Comparison of ENCODE assay signal across 12 cellular contexts in the genomic region with DNA sequence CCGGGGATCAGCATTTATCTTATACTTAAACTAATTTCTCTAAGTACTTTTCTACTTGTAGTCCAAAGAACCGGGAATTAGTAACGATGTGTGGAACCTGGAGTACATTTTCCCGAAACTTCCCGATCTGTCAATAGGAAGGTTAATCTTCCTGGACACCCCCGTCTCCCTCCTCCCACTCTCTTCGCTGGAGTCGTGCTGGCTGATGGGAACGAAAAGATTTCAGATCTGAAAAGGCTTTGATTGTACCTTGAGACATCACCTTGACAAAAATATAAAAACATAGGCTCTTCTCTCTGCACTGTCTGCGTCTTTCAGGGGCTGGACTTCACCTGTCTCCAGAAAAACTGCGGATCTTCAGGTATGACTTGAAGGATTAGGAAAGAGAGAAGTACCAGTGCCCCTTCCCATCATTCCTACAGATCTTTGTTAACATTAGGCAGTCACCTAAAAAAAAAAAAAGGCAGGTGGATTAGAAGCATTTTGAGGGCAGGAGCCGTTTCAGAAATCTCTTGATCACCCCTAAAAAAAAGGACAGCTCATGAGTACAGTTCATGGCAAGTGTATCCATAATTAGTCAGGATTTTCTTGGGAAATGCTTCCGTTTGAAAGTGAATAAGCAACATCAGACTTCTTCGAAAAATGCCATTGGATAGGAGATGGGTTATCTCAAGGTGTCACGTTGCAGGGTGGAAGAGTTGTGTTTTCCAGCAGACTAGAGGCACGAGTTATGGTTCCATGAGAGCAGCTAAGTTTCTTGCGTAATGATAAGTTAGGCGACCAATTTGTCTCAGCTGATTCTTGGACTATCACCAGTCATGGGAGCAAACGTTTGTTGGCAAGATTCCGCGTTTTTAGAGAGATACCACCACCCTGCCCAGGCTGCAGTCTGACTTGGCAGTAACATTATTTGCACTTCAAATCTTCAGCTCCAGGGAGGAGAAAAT. TPM values are rescaled to one million over a fixed set of nuclear protein-coding genes. Genes with fewer than 3 reads are reported as not detected.
DNase-seq lines count a peak whose midpoint lies in the region; ATAC-seq and TF ChIP-seq lines count a peak whose summit lies in the region.
"Had no signal": no experiment of that assay in that cellular context is flagged by ENCODE, and none has a peak within 500 bp of the region (broad histone marks: within the 10 kb centered on the region; RNA-seq: fewer than 3 reads in every experiment).

No MANE protein-coding gene starts in this region.

- intact Hi-C loops in CD4-positive, alpha-beta memory T cell (cut with micrococcal nuclease): no loop called here
- intact Hi-C loops in ovary (cut with DNase I): loop anchor here in 3 of 4 donors (10.0 kb wide), 4 partner anchors 135 to 775 kb away; no protein-coding TSS in a partner anchor

- no peaks in the 10 kb centered on the region for H3K36me3 Mint-ChIP-seq in CD4-positive, alpha-beta memory T cell
- H3K36me3 Mint-ChIP-seq in endothelial cell (ENCODE audit: low read depth, unreplicated experiment): no peaks in the 10 kb centered on the region

- H3K36me3 ChIP-seq in CD4-positive, alpha-beta memory T cell (ENCODE audit: insufficient read depth, low read length): no peaks in the 10 kb centered on the region
- no peaks in the 10 kb centered on the region for H3K36me3 ChIP-seq in ovary
- H3K36me3 ChIP-seq: right lobe of liver had no signal

- ATAC-seq in HG02642 (IDR thresholded peaks at IDR 0.05; ENCODE audit: poor library complexity, unreplicated experiment): no peak

- no peak for DNase-seq in CD4-positive, alpha-beta memory T cell
- DNase-seq in NCI-H69 (lab: John Stamatoyannopoulos, UW) (peak; percentile 26), endothelial cell (ENCODE audit: low spot score) (no peak), ovary (no peak), NCI-H1105 treated with DMSO at 0.1 percent for 48 hours (lab: John Stamatoyannopoulos, UW) (no peak), iPS-NIHi11 (ENCODE audit: low spot score) (no peak), substantia nigra (lab: John Stamatoyannopoulos, UW) (no peak)
- DNase-seq: MV-4-11 had no signal

- TF ChIP-seq POLR2A in ovary (IDR thresholded peaks at IDR 0.05): no peak

- CTCF ChIA-PET in CD4-positive, alpha-beta memory T cell (lab: Charles Lee; ENCODE audit: partially characterized antibody): interaction anchor here (2.1 kb wide), 1 partner anchor 8 kb away, joined by 5 read pairs; no protein-coding TSS in a partner anchor

- H3K27me3 Mint-ChIP-seq in CD4-positive, alpha-beta memory T cell: peaks cover 50 to 53% of the 10 kb centered on the region in 2 donors
- peaks cover 10% of the 10 kb centered on the region for H3K27me3 Mint-ChIP-seq in endothelial cell (ENCODE audit: unreplicated experiment)

- POLR2A ChIA-PET in CD4-positive, alpha-beta memory T cell (lab: Charles Lee; ENCODE audit: partially characterized antibody): interaction anchor here (0.6 kb wide), 1 partner anchor 51 kb away, joined by 3 read pairs; no protein-coding TSS in a partner anchor

- H3K4me3 Mint-ChIP-seq in CD4-positive, alpha-beta memory T cell: peak overlapping the region in 6 of 8 donors; percentile 41 to 84 (median 82)
- H3K4me3 Mint-ChIP-seq in endothelial cell (ENCODE audit: unreplicated experiment): peak overlapping the region; percentile 93

- 36 to 44% (median 40%) methylated on average over 21 of the region's 21 CpGs for WGBS in ovary, 3 donors

- H3K27ac Mint-ChIP-seq in CD4-positive, alpha-beta memory T cell: peak overlapping the region in 2 of 7 donors; percentile 21 to 73
- H3K27ac Mint-ChIP-seq in endothelial cell (ENCODE audit: unreplicated experiment): no peak overlapping the region

- TF ChIP-seq CTCF in endothelial cell (IDR thresholded peaks at IDR 0.05; ENCODE audit: unreplicated experiment) (no peak), ovary (IDR thresholded peaks at IDR 0.05) (no peak)

- TF ChIP-seq EP300 in ovary (IDR thresholded peaks at IDR 0.05): no peak

- peaks cover 7 to 17% (median 12%) of the 10 kb centered on the region in 4 donors for H3K4me1 Mint-ChIP-seq in CD4-positive, alpha-beta memory T cell
- peaks cover 6% of the 10 kb centered on the region for H3K4me1 Mint-ChIP-seq in endothelial cell (ENCODE audit: unreplicated experiment)

- peaks cover 17% of the 10 kb centered on the region for H3K27me3 ChIP-seq in CD4-positive, alpha-beta memory T cell (ENCODE audit: insufficient read depth, low read length)
- no peaks in the 10 kb centered on the region for H3K27me3 ChIP-seq in ovary

- no peaks in the 10 kb centered on the region for H3K9me3 ChIP-seq in CD4-positive, alpha-beta memory T cell (ENCODE audit: control insufficient read depth in 1 of 2, low read length in 2 of 2)
- no peaks in the 10 kb centered on the region for H3K9me3 ChIP-seq in ovary
- H3K9me3 ChIP-seq: right lobe of liver had no signal

- no peaks in the 10 kb centered on the region for H3K9me3 Mint-ChIP-seq in CD4-positive, alpha-beta memory T cell
- no peaks in the 10 kb centered on the region for H3K9me3 Mint-ChIP-seq in endothelial cell (ENCODE audit: unreplicated experiment)

- H3K27ac ChIP-seq in CD4-positive, alpha-beta memory T cell (ENCODE audit: low read depth, low read length): no peak overlapping the region
- no peak overlapping the region for H3K27ac ChIP-seq in ovary
- no peak overlapping the region for H3K27ac ChIP-seq in substantia nigra (ENCODE audit: low read depth, low read length, poor library complexity, severe bottlenecking)
- H3K27ac ChIP-seq: epithelial cell of prostate, right lobe of liver, VCaP had no signal

- no peak overlapping the region for H3K4me3 ChIP-seq in CD4-positive, alpha-beta memory T cell (ENCODE audit: low read length in 2 of 2)
- peak overlapping the region; percentile 40 for H3K4me3 ChIP-seq in ovary

- peaks cover 4% of the 10 kb centered on the region for H3K4me1 ChIP-seq in CD4-positive, alpha-beta memory T cell (ENCODE audit: insufficient read depth, low read length)
- peaks cover 1% of the 10 kb centered on the region for H3K4me1 ChIP-seq in ovary (ENCODE audit: insufficient read depth)

RNA-seq across cellular contexts. Expression of a gene that starts 7.8 kb away (rescaled TPM):
- total RNA-seq in CD4-positive, alpha-beta memory T cell: under 1 TPM in 1 of 2 experiments, not detected in 1; 0.29 TPM
- under 1 TPM in 1 of 2 donors, not detected in 1; 0.76 TPM for polyA plus RNA-seq in CD4-positive, alpha-beta memory T cell
- total RNA-seq in endothelial cell (ENCODE audit: unreplicated experiment) (13.3 TPM), ovary (100 to 1,000 TPM in 1 of 7 donors, 10 to 100 TPM in 6; 28.6 to 138 (median 46.0) TPM)
- 10 to 100 TPM; 62.3 to 81.9 TPM for polyA plus RNA-seq in ovary

Comparison
In these comparisons a context has a peak if more than half of its experiments do, and no peak if none do; other contexts are left out.
1. RNA of a gene that starts 7.8 kb away (total RNA-seq): 28.6 to 138 TPM in ovary and 13.3 TPM in endothelial cell (single experiment); 0.29 TPM in CD4-positive, alpha-beta memory T cell; every median in the first group is over 10 times any median in the second.